ENCODE assay signal across 8 cellular contexts in the genomic region with DNA sequence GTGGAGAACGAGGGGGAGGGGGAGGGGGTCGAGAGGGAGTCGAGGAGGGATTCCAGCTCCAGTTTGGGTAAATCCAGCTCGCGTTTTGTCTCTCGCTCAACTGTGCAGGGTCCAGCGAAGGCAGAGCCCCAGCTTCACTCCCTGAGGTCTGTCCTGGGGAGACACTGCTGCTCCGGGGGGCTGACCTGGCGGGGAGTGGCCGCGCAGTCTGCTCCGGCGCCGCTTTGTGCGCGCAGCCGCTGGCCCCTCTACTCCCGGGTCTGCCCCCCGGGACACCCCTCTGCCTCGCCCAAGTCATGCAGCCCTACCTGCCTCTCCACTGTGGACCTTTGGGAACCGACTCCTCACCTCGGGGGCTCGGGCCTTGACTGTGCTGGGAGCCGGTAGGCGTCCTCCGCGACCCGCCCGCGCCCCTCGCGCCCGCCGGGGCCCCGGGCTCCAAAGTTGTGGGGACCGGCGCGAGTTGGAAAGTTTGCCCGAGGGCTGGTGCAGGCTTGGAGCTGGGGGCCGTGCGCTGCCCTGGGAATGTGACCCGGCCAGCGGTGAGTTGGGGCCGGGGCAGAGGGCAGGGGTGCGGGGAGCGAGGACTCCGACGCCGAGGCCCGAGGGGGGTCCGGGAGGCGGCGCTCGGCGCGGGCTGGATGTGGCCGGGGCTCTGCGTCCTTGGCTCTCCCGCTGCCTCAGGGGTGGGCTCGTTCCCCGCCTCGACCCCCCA. TPM values are rescaled to one million over a fixed set of nuclear protein-coding genes. Genes with fewer than 3 reads are reported as not detected.
DNase-seq lines count a peak whose midpoint lies in the region; ATAC-seq and TF ChIP-seq lines count a peak whose summit lies in the region.

A gene (plus strand): TSS at position 137 of the 715 bp plus-strand sequence. CDS start 12,002 bp downstream, outside the sequence.

- H3K4me3 Mint-ChIP-seq in Calu3 (ENCODE audit: low read depth, unreplicated experiment) = peak within 1 kb of the TSS; percentile 63
- H3K4me3 Mint-ChIP-seq in stimulated activated memory B cell treated with anti-CD40 and anti-IgM and Interleukin-4, amounts not matched to agents 10 μg/mL and 1 μg/mL and 100 μg/mL, for 72 hours = peak within 1 kb of the TSS; percentile 66

- peak within 1 kb of the TSS; percentile 93 for H3K4me3 ChIP-seq in SJCRH30
- H3K4me3 ChIP-seq in choroid plexus epithelial cell (ENCODE audit: low read depth, low read length) = peak within 1 kb of the TSS; percentile 70

- peaks cover 7% of the 10 kb centered on the region for H3K4me1 Mint-ChIP-seq in Calu3 (ENCODE audit: low read depth, unreplicated experiment)
- H3K4me1 Mint-ChIP-seq in stimulated activated memory B cell treated with anti-CD40 and anti-IgM and Interleukin-4, amounts not matched to agents 10 μg/mL and 1 μg/mL and 100 μg/mL, for 72 hours = peaks cover 29% of the 10 kb centered on the region

- H3K9me3 Mint-ChIP-seq in Calu3 (ENCODE audit: low read depth, unreplicated experiment) = no peaks in the 10 kb centered on the region
- no peaks in the 10 kb centered on the region for H3K9me3 Mint-ChIP-seq in stimulated activated memory B cell treated with anti-CD40 and anti-IgM and Interleukin-4, amounts not matched to agents 10 μg/mL and 1 μg/mL and 100 μg/mL, for 72 hours

- peaks cover 28% of the 10 kb centered on the region for H3K27me3 Mint-ChIP-seq in Calu3 (ENCODE audit: unreplicated experiment)
- peaks cover 80% of the 10 kb centered on the region for H3K27me3 Mint-ChIP-seq in stimulated activated memory B cell treated with anti-CD40 and anti-IgM and Interleukin-4, amounts not matched to agents 10 μg/mL and 1 μg/mL and 100 μg/mL, for 72 hours

- no peaks in the 10 kb centered on the region for H3K36me3 ChIP-seq in SJCRH30

- DNase-seq in Calu3 (peak; percentile 51), HT1080 (ENCODE audit: low read depth) (peak; percentile 55), SJCRH30 (peak; percentile 73 to 83), choroid plexus epithelial cell (ENCODE audit: low read depth) (peak; percentile 55), left kidney (ENCODE audit: low read depth, low spot score) (peak; percentile 93)

- H3K27me3 ChIP-seq in SJCRH30 = no peaks in the 10 kb centered on the region

- TF ChIP-seq CTCF in Calu3 (IDR thresholded peaks at IDR 0.05; ENCODE audit: unreplicated experiment) = no peak
- TF ChIP-seq CTCF in choroid plexus epithelial cell (conservative IDR thresholded peaks at IDR 0.05; ENCODE audit: low read depth, low read length) = no peak

- H3K4me1 ChIP-seq in SJCRH30 = no peaks in the 10 kb centered on the region

- intact Hi-C loops in Calu3 (cut with micrococcal nuclease; ENCODE audit: unreplicated experiment) = loop anchor here (1.0 kb wide), 1 partner anchor 40 kb away; no protein-coding TSS in a partner anchor

- CTCF ChIA-PET in Calu3 (lab: Charles Lee) = interaction anchor here (0.6 to 1.3 kb wide), 2 partner anchors 9 to 10 kb away, joined by 3 read pairs; no protein-coding TSS in a partner anchor

- ATAC-seq in stimulated activated memory B cell treated with anti-CD40 and anti-IgM and Interleukin-4, amounts not matched to agents 10 μg/mL and 1 μg/mL and 100 μg/mL, for 72 hours = peak; percentile 48
- ATAC-seq in GM19023 (IDR thresholded peaks at IDR 0.05; ENCODE audit: unreplicated experiment) = no peak
- ATAC-seq in HG03342 (IDR thresholded peaks at IDR 0.05; ENCODE audit: unreplicated experiment) = no peak

- peak within 1 kb of the TSS; percentile 34 for H3K27ac ChIP-seq in SJCRH30

- no peaks in the 10 kb centered on the region for H3K36me3 Mint-ChIP-seq in Calu3 (ENCODE audit: insufficient read depth, unreplicated experiment)
- H3K36me3 Mint-ChIP-seq in stimulated activated memory B cell treated with anti-CD40 and anti-IgM and Interleukin-4, amounts not matched to agents 10 μg/mL and 1 μg/mL and 100 μg/mL, for 72 hours = no peaks in the 10 kb centered on the region

- BruUV-seq in Calu3 (replicated peaks; lab: Mats Ljungman, UMichigan) = no TSS peak

- H3K9me3 ChIP-seq in SJCRH30 (replicated peaks) = no peaks in the 10 kb centered on the region

- H3K27ac Mint-ChIP-seq in Calu3 (ENCODE audit: unreplicated experiment) = no peak within 1 kb of the TSS
- H3K27ac Mint-ChIP-seq in stimulated activated memory B cell treated with anti-CD40 and anti-IgM and Interleukin-4, amounts not matched to agents 10 μg/mL and 1 μg/mL and 100 μg/mL, for 72 hours = no peak within 1 kb of the TSS

RNA-seq across cellular contexts. Expression of the gene that starts here (rescaled TPM):
- 1.2 TPM in 2 replicates for total RNA-seq in Calu3 (2022)
- 0.84 and 1.2 TPM in 2 replicates for total RNA-seq in HT1080 (2014; rRNA removed; shearing (Covaris generic))
- polyA plus RNA-seq in HT1080 (2015; cell fraction: cytosol; rRNA removed) = 0.58 and 0.63 TPM in 2 replicates
- polyA plus RNA-seq in HT1080 (2015; cell fraction: nucleus; rRNA removed) = 0.54 and 1.0 TPM in 2 replicates
- total RNA-seq in SJCRH30 (2014; rRNA removed; shearing (Covaris generic)) = 12.8 and 13.0 TPM in 2 replicates
